8 cellular contexts compared by ENCODE assay signal in the genomic region with DNA sequence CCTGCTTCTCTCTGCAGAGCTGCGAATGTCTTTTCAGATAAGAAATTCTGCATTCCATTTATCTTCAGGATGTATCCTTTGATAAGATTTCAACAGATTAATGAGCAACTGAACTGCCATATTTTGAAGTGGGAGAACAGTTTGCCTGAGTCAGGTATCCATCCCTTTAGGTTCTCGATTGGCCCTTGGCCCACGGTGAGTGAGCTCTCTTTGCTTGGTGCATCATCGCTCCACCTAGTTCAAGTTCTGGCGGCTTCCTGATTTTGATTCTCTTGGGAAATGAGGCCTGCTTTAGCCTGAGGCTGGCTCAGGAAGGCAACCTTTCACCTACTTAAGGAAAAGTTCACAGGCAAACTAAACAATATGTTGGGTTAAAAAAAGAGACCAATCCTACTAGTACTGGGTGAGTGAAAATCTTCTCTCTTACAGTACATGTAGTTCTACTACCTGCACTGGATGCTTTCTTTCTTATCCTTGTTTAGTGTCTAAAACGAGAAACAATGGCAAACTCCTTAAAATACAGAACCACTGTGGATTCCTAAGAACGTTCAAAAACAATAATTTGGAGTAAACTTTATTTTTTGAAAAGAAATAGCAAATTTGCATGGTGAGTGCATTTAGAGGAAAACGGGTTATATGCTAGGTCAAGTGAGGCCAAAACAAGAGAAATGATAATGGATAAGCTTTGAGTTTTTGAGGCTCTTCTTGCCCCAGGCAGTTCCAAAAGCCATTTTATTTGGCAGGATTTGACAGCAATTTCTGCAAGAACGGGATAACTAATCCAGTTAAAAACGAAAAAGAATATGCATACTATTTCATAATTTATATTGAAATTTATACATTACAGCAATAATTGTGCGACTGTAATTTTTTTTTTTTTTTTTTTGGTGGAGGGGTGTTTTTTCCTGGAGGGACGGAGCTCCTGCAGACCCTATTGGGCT. TPM values are rescaled to one million over a fixed set of nuclear protein-coding genes. Genes with fewer than 3 reads are reported as not detected.
DNase-seq lines count a peak whose midpoint lies in the region; ATAC-seq and TF ChIP-seq lines count a peak whose summit lies in the region.

No MANE protein-coding gene starts in this region.

- peak overlapping the region; percentile 33 to 54 (median 49) for H3K27ac Mint-ChIP-seq in IgD-negative memory B cell
- H3K27ac Mint-ChIP-seq in activated CD4-positive, alpha-beta memory T cell treated with anti-CD3 and anti-CD28 coated beads, Interleukin-2, amount 10 ng/mL, durations not matched to agents 7 days and 5 days = peak overlapping the region; percentile 37
- peak overlapping the region; percentile 54 for H3K27ac Mint-ChIP-seq in glutamatergic neuron (ENCODE audit: unreplicated experiment)
- peak overlapping the region; percentile 65 for H3K27ac Mint-ChIP-seq in osteocyte (ENCODE audit: unreplicated experiment)

- no peak for ATAC-seq in GM18502 (IDR thresholded peaks at IDR 0.05; ENCODE audit: poor library complexity, unreplicated experiment)
- ATAC-seq in GM21576 (IDR thresholded peaks at IDR 0.05; ENCODE audit: unreplicated experiment) = no peak
- ATAC-seq in GM18907 (IDR thresholded peaks at IDR 0.05; ENCODE audit: unreplicated experiment) = no peak

- CTCF ChIA-PET in activated CD4-positive, alpha-beta memory T cell treated with anti-CD3 and anti-CD28 coated beads, Interleukin-2, amount 10 ng/mL, durations not matched to agents 7 days and 5 days (lab: Charles Lee) = no interaction called here

- DNase-seq in DMS 273 treated with DMSO at 0.1 percent for 48 hours (lab: John Stamatoyannopoulos, UW) = peak; percentile 46
- DNase-seq in activated CD4-positive, alpha-beta memory T cell treated with anti-CD3 and anti-CD28 coated beads, Interleukin-2, amount 10 ng/mL, durations not matched to agents 7 days and 5 days = no peak
- no peak for DNase-seq in glutamatergic neuron
- no peak for DNase-seq in osteocyte (ENCODE audit: extremely low spot score, unreplicated experiment)

- H3K9me3 Mint-ChIP-seq in IgD-negative memory B cell (no peaks in the 10 kb centered on the region), glutamatergic neuron (ENCODE audit: unreplicated experiment) (peaks cover 9% of the 10 kb centered on the region), osteocyte (ENCODE audit: unreplicated experiment) (no peaks in the 10 kb centered on the region)
- no peaks in the 10 kb centered on the region for H3K9me3 Mint-ChIP-seq in activated CD4-positive, alpha-beta memory T cell treated with anti-CD3 and anti-CD28 coated beads, Interleukin-2, amount 10 ng/mL, durations not matched to agents 7 days and 5 days

- H3K36me3 Mint-ChIP-seq in IgD-negative memory B cell (no peaks in the 10 kb centered on the region), glutamatergic neuron (ENCODE audit: unreplicated experiment) (no peaks in the 10 kb centered on the region), osteocyte (ENCODE audit: unreplicated experiment) (no peaks in the 10 kb centered on the region)
- peaks cover 3% of the 10 kb centered on the region for H3K36me3 Mint-ChIP-seq in activated CD4-positive, alpha-beta memory T cell treated with anti-CD3 and anti-CD28 coated beads, Interleukin-2, amount 10 ng/mL, durations not matched to agents 7 days and 5 days (ENCODE audit: low read depth)

- H3K4me1 Mint-ChIP-seq in IgD-negative memory B cell = peaks cover 5 to 8% (median 7%) of the 10 kb centered on the region in 3 donors
- H3K4me1 Mint-ChIP-seq in activated CD4-positive, alpha-beta memory T cell treated with anti-CD3 and anti-CD28 coated beads, Interleukin-2, amount 10 ng/mL, durations not matched to agents 7 days and 5 days = peaks cover 7% of the 10 kb centered on the region
- peaks cover 5% of the 10 kb centered on the region for H3K4me1 Mint-ChIP-seq in glutamatergic neuron (ENCODE audit: low read depth, unreplicated experiment)
- H3K4me1 Mint-ChIP-seq in osteocyte (ENCODE audit: unreplicated experiment) = peaks cover 9% of the 10 kb centered on the region

- peak overlapping the region; percentile 82 to 92 (median 86) for H3K4me3 Mint-ChIP-seq in IgD-negative memory B cell
- H3K4me3 Mint-ChIP-seq in activated CD4-positive, alpha-beta memory T cell treated with anti-CD3 and anti-CD28 coated beads, Interleukin-2, amount 10 ng/mL, durations not matched to agents 7 days and 5 days = peak overlapping the region; percentile 70
- peak overlapping the region; percentile 77 for H3K4me3 Mint-ChIP-seq in glutamatergic neuron (ENCODE audit: unreplicated experiment)
- peak overlapping the region; percentile 74 for H3K4me3 Mint-ChIP-seq in osteocyte (ENCODE audit: unreplicated experiment)

- H3K27me3 Mint-ChIP-seq in IgD-negative memory B cell (no peaks in the 10 kb centered on the region), glutamatergic neuron (ENCODE audit: unreplicated experiment) (peaks cover 4% of the 10 kb centered on the region), osteocyte (ENCODE audit: unreplicated experiment) (no peaks in the 10 kb centered on the region)
- H3K27me3 Mint-ChIP-seq in activated CD4-positive, alpha-beta memory T cell treated with anti-CD3 and anti-CD28 coated beads, Interleukin-2, amount 10 ng/mL, durations not matched to agents 7 days and 5 days = peaks cover 11% of the 10 kb centered on the region

- TF ChIP-seq CTCF in glutamatergic neuron (IDR thresholded peaks at IDR 0.05; ENCODE audit: partially characterized antibody, unreplicated experiment) (no peak), osteocyte (IDR thresholded peaks at IDR 0.05) (no peak)

- POLR2A ChIA-PET in activated CD4-positive, alpha-beta memory T cell treated with anti-CD3 and anti-CD28 coated beads, Interleukin-2, amount 10 ng/mL, durations not matched to agents 7 days and 5 days (lab: Charles Lee) = interaction anchor here (0.9 kb wide), 1 partner anchor 10 kb away, joined by 3 read pairs; no protein-coding TSS in a partner anchor

RNA-seq across cellular contexts. Expression of a gene that starts 0.8 kb away (rescaled TPM):
- polyA plus RNA-seq in IgD-negative memory B cell = 19.6 TPM
- 10 to 100 TPM; 49.5 to 57.2 TPM for total RNA-seq in activated CD4-positive, alpha-beta memory T cell treated with anti-CD3 and anti-CD28 coated beads, Interleukin-2, amount 10 ng/mL, durations not matched to agents 7 days and 5 days
- total RNA-seq in glutamatergic neuron (ENCODE audit: unreplicated experiment) (87.0 TPM), osteocyte (129 and 131 TPM in 2 replicates)
